Comparison of ENCODE assay signal across 17 cellular contexts in genomic region chr22:38220653-38221386, GRCh38. TPM values are rescaled to one million over a fixed set of nuclear protein-coding genes. Genes with fewer than 3 reads are reported as not detected.
DNase-seq lines count a peak whose midpoint lies in the region; ATAC-seq, FAIRE-seq and TF ChIP-seq lines count a peak whose summit lies in the region.
"Had no signal": no experiment of that assay in that cellular context is flagged by ENCODE, and none has a peak within 500 bp of the region (broad histone marks: within the 10 kb centered on the region; RNA-seq: fewer than 3 reads in every experiment).

No MANE protein-coding gene starts in this region.

- peak overlapping the region; percentile 65 for H3K27ac Mint-ChIP-seq in stimulated activated naive B cell treated with anti-CD40 and anti-IgM and Interleukin-4, amounts not matched to agents 10 μg/mL and 1 μg/mL and 100 μg/mL, for 72 hours
- no peak overlapping the region for H3K27ac Mint-ChIP-seq in activated naive CD4-positive, alpha-beta T cell treated with anti-CD3 and anti-CD28 coated beads for 36 hours
- H3K27ac Mint-ChIP-seq: nephron had no signal

- TF ChIP-seq CTCF in breast epithelium (IDR thresholded peaks at IDR 0.05) (no peak), lower lobe of right lung (IDR thresholded peaks at IDR 0.05) (no peak), D721Med (IDR thresholded peaks at IDR 0.05; ENCODE audit: insufficient read depth, missing control alignments) (no peak)

- peaks cover 18 to 25% of the 10 kb centered on the region in 2 donors for H3K4me1 ChIP-seq in breast epithelium
- H3K4me1 ChIP-seq in lower lobe of right lung: peaks cover 49% of the 10 kb centered on the region

- no peaks in the 10 kb centered on the region for H3K9me3 Mint-ChIP-seq in stimulated activated naive B cell treated with anti-CD40 and anti-IgM and Interleukin-4, amounts not matched to agents 10 μg/mL and 1 μg/mL and 100 μg/mL, for 72 hours
- H3K9me3 Mint-ChIP-seq in activated naive CD4-positive, alpha-beta T cell treated with anti-CD3 and anti-CD28 coated beads for 36 hours: no peaks in the 10 kb centered on the region
- H3K9me3 Mint-ChIP-seq: activated naive CD4-positive, alpha-beta T cell treated with anti-CD3 and anti-CD28 coated beads, Interleukin-2, amount 50 U/mL, for 24 hours; H9; nephron had no signal

- H3K36me3 ChIP-seq in H7 (replicated peaks; ENCODE audit: control insufficient read depth, insufficient read depth, low read length) (peaks cover 6% of the 10 kb centered on the region), breast epithelium (no peaks in the 10 kb centered on the region), lower lobe of right lung (peaks cover 48% of the 10 kb centered on the region)

- H3K27me3 ChIP-seq in H7 (ENCODE audit: control insufficient read depth, insufficient read depth, low read length) (no peaks in the 10 kb centered on the region), breast epithelium (peaks cover 0 to 3% of the 10 kb centered on the region in 2 donors), lower lobe of right lung (ENCODE audit: low read depth) (no peaks in the 10 kb centered on the region)

- no peaks in the 10 kb centered on the region for H3K27me3 Mint-ChIP-seq in stimulated activated naive B cell treated with anti-CD40 and anti-IgM and Interleukin-4, amounts not matched to agents 10 μg/mL and 1 μg/mL and 100 μg/mL, for 72 hours
- H3K27me3 Mint-ChIP-seq in activated naive CD4-positive, alpha-beta T cell treated with anti-CD3 and anti-CD28 coated beads for 36 hours (ENCODE audit: low read depth): no peaks in the 10 kb centered on the region
- H3K27me3 Mint-ChIP-seq: activated naive CD4-positive, alpha-beta T cell treated with anti-CD3 and anti-CD28 coated beads, Interleukin-2, amount 50 U/mL, for 24 hours had no signal

- no peaks in the 10 kb centered on the region for H3K9me3 ChIP-seq in breast epithelium
- H3K9me3 ChIP-seq in lower lobe of right lung: no peaks in the 10 kb centered on the region

- peaks cover 10 to 14% of the 10 kb centered on the region in 2 donors for H3K4me1 Mint-ChIP-seq in stimulated activated naive B cell treated with anti-CD40 and anti-IgM and Interleukin-4, amounts not matched to agents 10 μg/mL and 1 μg/mL and 100 μg/mL, for 72 hours
- peaks cover 10% of the 10 kb centered on the region for H3K4me1 Mint-ChIP-seq in activated naive CD4-positive, alpha-beta T cell treated with anti-CD3 and anti-CD28 coated beads for 36 hours (ENCODE audit: low read depth)

- no peak for TF ChIP-seq POLR2A in breast epithelium (IDR thresholded peaks at IDR 0.05)

- H3K4me3 ChIP-seq in H7 (ENCODE audit: insufficient read depth, low read depth, low read length) (no peak overlapping the region), breast epithelium (no peak overlapping the region), lower lobe of right lung (no peak overlapping the region)

- FAIRE-seq in D721Med (lab: Jason Lieb, UNC): no peak

- H3K27ac ChIP-seq in breast epithelium (peak overlapping the region; percentile 96 to 97), lower lobe of right lung (peak overlapping the region; percentile 85)

- no peak for ATAC-seq in lower lobe of right lung
- ATAC-seq in stimulated activated naive B cell treated with anti-CD40 and anti-IgM and Interleukin-4, amounts not matched to agents 10 μg/mL and 1 μg/mL and 100 μg/mL, for 72 hours (replicated peaks): no peak
- ATAC-seq in GM18511 (IDR thresholded peaks at IDR 0.05; ENCODE audit: unreplicated experiment): no peak
- ATAC-seq in GM18502 (IDR thresholded peaks at IDR 0.05; ENCODE audit: poor library complexity, unreplicated experiment): no peak

- H3K36me3 Mint-ChIP-seq in stimulated activated naive B cell treated with anti-CD40 and anti-IgM and Interleukin-4, amounts not matched to agents 10 μg/mL and 1 μg/mL and 100 μg/mL, for 72 hours: peaks cover 25 to 27% of the 10 kb centered on the region in 2 donors
- no peaks in the 10 kb centered on the region for H3K36me3 Mint-ChIP-seq in activated naive CD4-positive, alpha-beta T cell treated with anti-CD3 and anti-CD28 coated beads for 36 hours (ENCODE audit: low read depth)

- intact Hi-C loops in breast epithelium (cut with DNase I; ENCODE audit: low total_unique reads) (no loop called here), lower lobe of right lung (cut with DNase I) (no loop called here)
- intact Hi-C loops in activated naive CD4-positive, alpha-beta T cell treated with anti-CD3 and anti-CD28 coated beads for 36 hours (cut with micrococcal nuclease): no loop called here

- CTCF ChIA-PET in activated naive CD4-positive, alpha-beta T cell treated with anti-CD3 and anti-CD28 coated beads for 36 hours (lab: Charles Lee): interaction anchor here (0.6 kb wide), 1 partner anchor 47 kb away, joined by 4 read pairs; no protein-coding TSS in a partner anchor

- no peak overlapping the region for H3K4me3 Mint-ChIP-seq in stimulated activated naive B cell treated with anti-CD40 and anti-IgM and Interleukin-4, amounts not matched to agents 10 μg/mL and 1 μg/mL and 100 μg/mL, for 72 hours
- no peak overlapping the region for H3K4me3 Mint-ChIP-seq in activated naive CD4-positive, alpha-beta T cell treated with anti-CD3 and anti-CD28 coated beads for 36 hours
- H3K4me3 Mint-ChIP-seq: activated naive CD4-positive, alpha-beta T cell treated with anti-CD3 and anti-CD28 coated beads, Interleukin-2, amount 50 U/mL, for 24 hours; CD14-positive monocyte; H9; nephron had no signal

- DNase-seq in H7 (peak; percentile 72), breast epithelium (ENCODE audit: low spot score in 2 of 2) (no peak), lower lobe of right lung (no peak), D721Med (ENCODE audit: insufficient read length, low spot score) (no peak)
- DNase-seq in stimulated activated naive B cell treated with anti-CD40 and anti-IgM and Interleukin-4, amounts not matched to agents 10 μg/mL and 1 μg/mL and 100 μg/mL, for 72 hours: no peak
- no peak for DNase-seq in activated naive CD4-positive, alpha-beta T cell treated with anti-CD3 and anti-CD28 coated beads for 36 hours
- DNase-seq: activated CD4-positive, alpha-beta T cell treated with anti-CD3 and anti-CD28 coated beads, Interleukin-2, amount 50 U/mL, for 48 hours; cortex of kidney; H9; NCI-H1092; stimulated activated CD4-positive, alpha-beta T cell treated with anti-CD3 and anti-CD28 coated beads, Interleukin-15, amount 100 ng/mL, for 24 hours; stimulated activated CD8-positive, alpha-beta memory T cell treated with anti-CD3 and anti-CD28 coated beads, Interleukin-4, amount 100 ng/mL, for 48 hours had no signal

RNA-seq across cellular contexts. Expression of gene MAFF, which starts 19.0 kb away (rescaled TPM):
- total RNA-seq in H7 (2014; rRNA removed; shearing (Covaris generic)): 2.6 and 5.3 TPM in 2 replicates
- total RNA-seq in breast epithelium (100 to 1,000 TPM in 1 of 3 donors, 10 to 100 TPM in 2; 37.3 to 126 (median 85.5) TPM), lower lobe of right lung (41.3 TPM)
- total RNA-seq in activated naive CD4-positive, alpha-beta T cell treated with anti-CD3 and anti-CD28 coated beads for 36 hours: 1 to 10 TPM; 2.7 to 2.8 TPM

RNA-seq across cellular contexts. Expression of gene PLA2G6, which starts 39.2 kb away (rescaled TPM):
- 23.4 and 49.6 TPM in 2 replicates for total RNA-seq in H7 (2014; rRNA removed; shearing (Covaris generic))
- total RNA-seq in breast epithelium (10 to 100 TPM; 41.1 to 68.1 (median 59.3) TPM), lower lobe of right lung (60.8 TPM)
- 10 to 100 TPM; 80.2 to 85.3 TPM for total RNA-seq in activated naive CD4-positive, alpha-beta T cell treated with anti-CD3 and anti-CD28 coated beads for 36 hours

RNA-seq across cellular contexts. Expression of gene TMEM184B, which starts 52.0 kb away (rescaled TPM):
- total RNA-seq in H7 (2014; rRNA removed; shearing (Covaris generic)): 44.5 and 46.9 TPM in 2 replicates
- 10 to 100 TPM; 30.6 to 49.5 (median 42.4) TPM for total RNA-seq in breast epithelium
- 77.7 TPM for total RNA-seq in lower lobe of right lung
- 10 to 100 TPM; 15.0 to 15.3 TPM for total RNA-seq in activated naive CD4-positive, alpha-beta T cell treated with anti-CD3 and anti-CD28 coated beads for 36 hours
